In genomic region chr1:68558321-68559026, GRCh38 we compare ENCODE assay signal across 24 cellular contexts.
DNase-seq lines count a peak whose midpoint lies in the region; ATAC-seq and TF ChIP-seq lines count a peak whose summit lies in the region.
"Had no signal": no experiment of that assay in that cellular context is flagged by ENCODE, and none has a peak within 500 bp of the region (broad histone marks: within the 10 kb centered on the region; RNA-seq: fewer than 3 reads in every experiment).

No MANE protein-coding gene starts in this region.

- no peak overlapping the region for H3K4me3 ChIP-seq in RWPE2 (ENCODE audit: severe bottlenecking)
- no peak overlapping the region for H3K4me3 ChIP-seq in gastrocnemius medialis
- H3K4me3 ChIP-seq: BLaER1 treated with 17β-estradiol and CSF1 and Interleukin-3, amounts not matched to agents 10 nM and 100 nM; GM23338; hepatocyte; lung; mucosa of descending colon; SK-N-MC had no signal

- H3K4me3 Mint-ChIP-seq in activated CD8-positive, alpha-beta T cell treated with anti-CD3 and anti-CD28 coated beads, Interleukin-2, amount 10 ng/mL, durations not matched to agents 7 days and 5 days: no peak overlapping the region
- H3K4me3 Mint-ChIP-seq: GM23338; HFFc6; natural killer cell treated with Interleukin-12 subunit alpha and Interleukin-12 subunit beta and Interleukin-15 and Interleukin-18, amount 100 ng/mL, for 72 hours; T-helper 1 cell treated with Interleukin-12 subunit alpha and Interleukin-12 subunit beta and Interleukin-4 antibody, amounts not matched to agents 30 μg/mL and 1 μg/mL, for 36 hours had no signal

- no peak overlapping the region for H3K27ac Mint-ChIP-seq in activated CD8-positive, alpha-beta T cell treated with anti-CD3 and anti-CD28 coated beads, Interleukin-2, amount 10 ng/mL, durations not matched to agents 7 days and 5 days
- H3K27ac Mint-ChIP-seq: GM23338; HFFc6; natural killer cell treated with Interleukin-12 subunit alpha and Interleukin-12 subunit beta and Interleukin-15 and Interleukin-18, amount 100 ng/mL, for 72 hours; T-helper 1 cell treated with Interleukin-12 subunit alpha and Interleukin-12 subunit beta and Interleukin-4 antibody, amounts not matched to agents 30 μg/mL and 1 μg/mL, for 36 hours had no signal

- CTCF ChIA-PET in activated CD8-positive, alpha-beta T cell treated with anti-CD3 and anti-CD28 coated beads, Interleukin-2, amount 10 ng/mL, durations not matched to agents 7 days and 5 days (lab: Charles Lee): no interaction called here

- TF ChIP-seq CTCF in RWPE2 (IDR thresholded peaks at IDR 0.05; ENCODE audit: poor library complexity, severe bottlenecking): no peak
- TF ChIP-seq CTCF in gastrocnemius medialis (IDR thresholded peaks at IDR 0.05 in 4 of 5, conservative IDR thresholded peaks at IDR 0.05 in 1 of 5): no peak

- H3K4me1 ChIP-seq in RWPE2 (ENCODE audit: insufficient read depth, poor library complexity, severe bottlenecking): no peaks in the 10 kb centered on the region
- H3K4me1 ChIP-seq in gastrocnemius medialis: no peaks in the 10 kb centered on the region
- H3K4me1 ChIP-seq: BLaER1 treated with 17β-estradiol and CSF1 and Interleukin-3, amounts not matched to agents 10 nM and 100 nM had no signal

- no peaks in the 10 kb centered on the region for H3K9me3 Mint-ChIP-seq in activated CD8-positive, alpha-beta T cell treated with anti-CD3 and anti-CD28 coated beads, Interleukin-2, amount 10 ng/mL, durations not matched to agents 7 days and 5 days (ENCODE audit: insufficient read depth)
- H3K9me3 Mint-ChIP-seq: T-helper 1 cell treated with Interleukin-12 subunit alpha and Interleukin-12 subunit beta and Interleukin-4 antibody, amounts not matched to agents 30 μg/mL and 1 μg/mL, for 36 hours had no signal

- ATAC-seq in GM18499 (IDR thresholded peaks at IDR 0.05; ENCODE audit: insufficient read depth, unreplicated experiment) (peak; percentile 74), GM19351 (IDR thresholded peaks at IDR 0.05; ENCODE audit: unreplicated experiment) (peak; percentile 89), HG03432 (IDR thresholded peaks at IDR 0.05; ENCODE audit: unreplicated experiment) (peak; percentile 74), RWPE2 (ENCODE audit: low read depth) (0 out of 3 replicates have a peak, but pooled peaks have one; percentile 31), gastrocnemius medialis (no peak), HG02642 (IDR thresholded peaks at IDR 0.05; ENCODE audit: poor library complexity, unreplicated experiment) (no peak)
- no peak for ATAC-seq in activated CD8-positive, alpha-beta T cell treated with anti-CD3 and anti-CD28 coated beads, Interleukin-2, amount 10 ng/mL, durations not matched to agents 7 days and 5 days
- ATAC-seq: esophagus mucosa; GM23338; mucosa of descending colon; natural killer cell treated with Interleukin-12 subunit alpha and Interleukin-12 subunit beta and Interleukin-15 and Interleukin-18, amount 100 ng/mL, for 72 hours had no signal

- no peaks in the 10 kb centered on the region for H3K4me1 Mint-ChIP-seq in activated CD8-positive, alpha-beta T cell treated with anti-CD3 and anti-CD28 coated beads, Interleukin-2, amount 10 ng/mL, durations not matched to agents 7 days and 5 days (ENCODE audit: low read depth)
- H3K4me1 Mint-ChIP-seq: GM23338 had no signal

- no peaks in the 10 kb centered on the region for H3K9me3 ChIP-seq in RWPE2 (ENCODE audit: severe bottlenecking)
- no peaks in the 10 kb centered on the region for H3K9me3 ChIP-seq in gastrocnemius medialis
- H3K9me3 ChIP-seq: mucosa of descending colon had no signal

- in situ Hi-C loops in gastrocnemius medialis (cut with MboI; ENCODE audit: low sequenced_read_pairs in 4 of 4): no loop called here

- no peaks in the 10 kb centered on the region for H3K27me3 Mint-ChIP-seq in activated CD8-positive, alpha-beta T cell treated with anti-CD3 and anti-CD28 coated beads, Interleukin-2, amount 10 ng/mL, durations not matched to agents 7 days and 5 days (ENCODE audit: low read depth)
- H3K27me3 Mint-ChIP-seq: natural killer cell treated with Interleukin-12 subunit alpha and Interleukin-12 subunit beta and Interleukin-15 and Interleukin-18, amount 100 ng/mL, for 72 hours had no signal

- H3K27ac ChIP-seq in RWPE2 (ENCODE audit: poor library complexity, severe bottlenecking) (no peak overlapping the region), gastrocnemius medialis (no peak overlapping the region)
- H3K27ac ChIP-seq: BLaER1 treated with 17β-estradiol and CSF1 and Interleukin-3, amounts not matched to agents 10 nM and 100 nM; hepatocyte; SK-N-MC had no signal

- H3K36me3 ChIP-seq in RWPE2 (ENCODE audit: low read depth) (no peaks in the 10 kb centered on the region), gastrocnemius medialis (no peaks in the 10 kb centered on the region)
- H3K36me3 ChIP-seq: BLaER1 treated with 17β-estradiol and CSF1 and Interleukin-3, amounts not matched to agents 10 nM and 100 nM had no signal

- TF ChIP-seq POLR2A in gastrocnemius medialis (IDR thresholded peaks at IDR 0.05): no peak

- intact Hi-C loops in gastrocnemius medialis (cut with DNase I; ENCODE audit: low total_unique reads): no loop called here

- POLR2A ChIA-PET in activated CD8-positive, alpha-beta T cell treated with anti-CD3 and anti-CD28 coated beads, Interleukin-2, amount 10 ng/mL, durations not matched to agents 7 days and 5 days (lab: Charles Lee): no interaction called here

- H3K27me3 ChIP-seq in RWPE2 (ENCODE audit: insufficient read depth, poor library complexity, severe bottlenecking): no peaks in the 10 kb centered on the region
- no peaks in the 10 kb centered on the region for H3K27me3 ChIP-seq in gastrocnemius medialis
- H3K27me3 ChIP-seq: BLaER1 treated with 17β-estradiol and CSF1 and Interleukin-3, amounts not matched to agents 10 nM and 100 nM; hepatocyte had no signal

- no peak for DNase-seq in RWPE2 (ENCODE audit: low spot score)
- no peak for DNase-seq in gastrocnemius medialis
- no peak for DNase-seq in activated CD8-positive, alpha-beta T cell treated with anti-CD3 and anti-CD28 coated beads, Interleukin-2, amount 10 ng/mL, durations not matched to agents 7 days and 5 days
- no peak for DNase-seq in UCSD-AML1 (lab: John Stamatoyannopoulos, UW; ENCODE audit: unreplicated experiment)
- DNase-seq: activated effector memory CD4-positive, alpha-beta T cell treated with Interleukin-2 at 50 U/mL for 16 hours; Calu3; central memory CD4-positive, alpha-beta T cell; HFFc6; mucosa of descending colon; NCI-H1694; NCI-H69; stimulated activated naive CD4-positive, alpha-beta T cell treated with Interleukin-2 at 50 U/mL for 16 hours had no signal

- H3K36me3 Mint-ChIP-seq in activated CD8-positive, alpha-beta T cell treated with anti-CD3 and anti-CD28 coated beads, Interleukin-2, amount 10 ng/mL, durations not matched to agents 7 days and 5 days (ENCODE audit: low read depth): no peaks in the 10 kb centered on the region

Comparison
In these comparisons a context has a peak if more than half of its experiments do, and no peak if none do; other contexts are left out.
1. ATAC-seq: peak in GM18499 (single experiment), GM19351 (single experiment), HG03432 (single experiment) and RWPE2 (single experiment); none in gastrocnemius medialis (0 of 2), activated CD8-positive, alpha-beta T cell treated with anti-CD3 and anti-CD28 coated beads, Interleukin-2, amount 10 ng/mL, durations not matched to agents 7 days and 5 days (single experiment) and HG02642 (single experiment).